24 cellular contexts compared by ENCODE assay signal in the genomic region with DNA sequence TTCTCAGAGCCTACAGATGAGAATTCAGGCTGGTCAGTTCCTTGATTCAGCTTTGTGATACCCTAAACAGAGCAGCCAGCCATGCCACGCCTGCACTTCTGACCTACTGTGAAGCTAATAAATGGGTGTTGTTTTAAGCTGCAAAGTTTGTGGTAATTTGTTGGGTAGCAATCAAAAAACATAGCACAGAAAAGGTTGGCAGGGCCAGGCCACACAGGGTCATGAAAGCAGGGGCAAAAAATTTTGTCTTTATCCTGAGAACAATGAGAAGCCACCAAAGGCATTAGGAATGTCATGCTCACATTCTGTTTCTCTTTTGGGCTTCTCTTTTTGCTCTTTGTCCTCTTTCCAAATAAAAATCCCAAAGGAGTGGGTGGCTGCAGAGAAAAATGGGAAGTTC.
DNase-seq lines count a peak whose midpoint lies in the region; ATAC-seq and TF ChIP-seq lines count a peak whose summit lies in the region.
"Had no signal": no experiment of that assay in that cellular context is flagged by ENCODE, and none has a peak within 500 bp of the region (broad histone marks: within the 10 kb centered on the region; RNA-seq: fewer than 3 reads in every experiment).

No MANE protein-coding gene starts in this region.

- peaks cover 14% of the 10 kb centered on the region for H3K4me1 ChIP-seq in neural progenitor cell
- H3K4me1 ChIP-seq: BE2C had no signal

- DNase-seq in M059J (ENCODE audit: low read depth) (peak; percentile 54), astrocyte of the hippocampus (ENCODE audit: low read depth, low spot score) (peak; percentile 16), neural progenitor cell (ENCODE audit: low spot score) (peak; percentile 30), osteocyte (ENCODE audit: extremely low spot score, unreplicated experiment) (no peak), NCI-H2171 (lab: John Stamatoyannopoulos, UW) (no peak)
- DNase-seq: 8988T; ACHN; BE2C; C1 segment of cervical spinal cord; CD4-positive, alpha-beta memory T cell; CD4-positive, CD25-positive, alpha-beta regulatory T cell; CD8-positive, alpha-beta memory T cell; COR-L47; DMS 273 treated with DMSO at 0.1 percent for 48 hours; DMS153; DMS53; DMS79; DND-41; EL; GDM1 had no signal

- ATAC-seq in GM21737 (IDR thresholded peaks at IDR 0.05; ENCODE audit: unreplicated experiment): no peak
- ATAC-seq: GM12878 had no signal

- H3K4me3 ChIP-seq in neural progenitor cell: no peak overlapping the region
- H3K4me3 ChIP-seq: BLaER1, GM12878 had no signal

- H4K20me1 ChIP-seq in neural progenitor cell (ENCODE audit: low read depth): no peaks in the 10 kb centered on the region
- H4K20me1 ChIP-seq: BLaER1 had no signal

- H3K36me3 Mint-ChIP-seq in neural progenitor cell (no peaks in the 10 kb centered on the region), osteocyte (ENCODE audit: unreplicated experiment) (no peaks in the 10 kb centered on the region)
- H3K36me3 Mint-ChIP-seq: CD14-positive monocyte; CD4-positive, alpha-beta memory T cell; CD4-positive, CD25-positive, alpha-beta regulatory T cell had no signal

- H2AFZ ChIP-seq in neural progenitor cell (replicated peaks): peak overlapping the region; percentile 9

- H3K4me3 Mint-ChIP-seq in neural progenitor cell (no peak overlapping the region), osteocyte (ENCODE audit: unreplicated experiment) (no peak overlapping the region)
- H3K4me3 Mint-ChIP-seq: CD14-positive monocyte; CD4-positive, alpha-beta memory T cell; CD4-positive, CD25-positive, alpha-beta regulatory T cell; CD8-positive, alpha-beta memory T cell had no signal

- no peak overlapping the region for H3K4me2 ChIP-seq in neural progenitor cell
- H3K4me2 ChIP-seq: BLaER1 had no signal

- no peaks in the 10 kb centered on the region for H3F3A ChIP-seq in neural progenitor cell (ENCODE audit: low read depth)

- H3K9ac ChIP-seq in neural progenitor cell: no peak overlapping the region
- H3K9ac ChIP-seq: BLaER1 had no signal

- H3K27me3 Mint-ChIP-seq in neural progenitor cell (ENCODE audit: insufficient read depth, low read depth): no peaks in the 10 kb centered on the region
- H3K27me3 Mint-ChIP-seq in osteocyte (ENCODE audit: unreplicated experiment): no peaks in the 10 kb centered on the region
- H3K27me3 Mint-ChIP-seq: CD4-positive, CD25-positive, alpha-beta regulatory T cell had no signal

- TF ChIP-seq CTCF in neural progenitor cell (IDR thresholded peaks at IDR 0.05): no peak
- TF ChIP-seq CTCF in osteocyte (IDR thresholded peaks at IDR 0.05): no peak

- H3K9me3 Mint-ChIP-seq in neural progenitor cell (peaks cover 7% of the 10 kb centered on the region), osteocyte (ENCODE audit: unreplicated experiment) (peaks cover 5% of the 10 kb centered on the region)

- H3K36me3 ChIP-seq in neural progenitor cell: no peaks in the 10 kb centered on the region
- H3K36me3 ChIP-seq: BE2C, BLaER1 had no signal

- no peaks in the 10 kb centered on the region for H3K27me3 ChIP-seq in neural progenitor cell
- H3K27me3 ChIP-seq: BE2C, BLaER1 had no signal

- H3K27ac Mint-ChIP-seq in neural progenitor cell (no peak overlapping the region), osteocyte (ENCODE audit: unreplicated experiment) (no peak overlapping the region)
- H3K27ac Mint-ChIP-seq: CD14-positive monocyte; CD4-positive, alpha-beta memory T cell; CD4-positive, CD25-positive, alpha-beta regulatory T cell; CD8-positive, alpha-beta memory T cell had no signal

- H3K4me1 Mint-ChIP-seq in neural progenitor cell (peaks cover 10% of the 10 kb centered on the region), osteocyte (ENCODE audit: unreplicated experiment) (peaks cover 9% of the 10 kb centered on the region)
- H3K4me1 Mint-ChIP-seq: CD4-positive, alpha-beta memory T cell had no signal

- no peaks in the 10 kb centered on the region for H3K9me3 ChIP-seq in neural progenitor cell (ENCODE audit: low read depth)
- H3K9me3 ChIP-seq: BE2C had no signal

- no peaks in the 10 kb centered on the region for H3K79me2 ChIP-seq in neural progenitor cell (ENCODE audit: low read depth)

- H3K27ac ChIP-seq in neural progenitor cell: no peak overlapping the region
- H3K27ac ChIP-seq: BLaER1 had no signal

Comparison
In these comparisons a context has a peak if more than half of its experiments do, and no peak if none do; other contexts are left out.
1. DNase-seq: peak in M059J (single experiment), astrocyte of the hippocampus (single experiment) and neural progenitor cell (single experiment); none in osteocyte (single experiment) and NCI-H2171 (single experiment).